In the genomic region with DNA sequence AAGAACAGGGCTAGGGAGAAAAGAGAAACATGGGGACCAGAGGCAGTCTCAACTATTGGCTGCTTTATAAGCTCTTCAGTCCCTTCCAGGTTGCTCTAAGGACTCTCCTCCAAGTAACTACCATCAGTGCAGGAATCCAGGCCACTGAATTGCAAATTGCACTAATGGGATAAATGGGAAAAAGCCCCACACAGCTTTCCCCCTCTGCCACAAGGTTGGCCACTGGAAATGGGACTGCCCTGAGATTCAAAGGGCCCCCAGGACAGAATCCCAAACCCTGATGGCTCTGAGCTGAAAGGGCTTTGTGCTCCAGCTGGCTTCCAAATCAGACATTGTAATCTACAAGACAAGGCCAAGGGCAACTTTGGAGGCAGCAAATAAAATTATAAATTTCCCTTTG, we compare ENCODE assay signal across 34 cellular contexts.
DNase-seq lines count a peak whose midpoint lies in the region; TF ChIP-seq lines count a peak whose summit lies in the region.
"Had no signal": no experiment of that assay in that cellular context is flagged by ENCODE, and none has a peak within 500 bp of the region (broad histone marks: within the 10 kb centered on the region; RNA-seq: fewer than 3 reads in every experiment).

No MANE protein-coding gene starts in this region.

- TF ChIP-seq POLR2A in esophagus muscularis mucosa (IDR thresholded peaks at IDR 0.05; ENCODE audit: low read depth), result no peak

- no peak for TF ChIP-seq CTCF in esophagus muscularis mucosa (IDR thresholded peaks at IDR 0.05)
- TF ChIP-seq CTCF in osteocyte (IDR thresholded peaks at IDR 0.05), result no peak
- no peak for TF ChIP-seq CTCF in foreskin fibroblast (IDR thresholded peaks at IDR 0.05; ENCODE audit: low read depth, low read length)

- H3K9ac ChIP-seq in subcutaneous abdominal adipose tissue (ENCODE audit: low read length in 5 of 5), result no peak overlapping the region
- H3K9ac ChIP-seq: BLaER1; BLaER1 treated with 17β-estradiol and CSF1 and Interleukin-3, amounts not matched to agents 10 nM and 100 nM had no signal

- intact Hi-C loops in esophagus muscularis mucosa (cut with DNase I) (no loop called here), cardiac septum (cut with DNase I) (no loop called here)

- no peak for TF ChIP-seq EP300 in esophagus muscularis mucosa (IDR thresholded peaks at IDR 0.05)

- no peaks in the 10 kb centered on the region for H3K36me3 Mint-ChIP-seq in osteocyte (ENCODE audit: unreplicated experiment)
- H3K36me3 Mint-ChIP-seq: CD14-positive monocyte; CD4-positive, alpha-beta memory T cell; CD4-positive, CD25-positive, alpha-beta regulatory T cell; CD8-positive, alpha-beta memory T cell; CD8-positive, alpha-beta T cell had no signal

- H3K4me1 Mint-ChIP-seq in osteocyte (ENCODE audit: unreplicated experiment), result no peaks in the 10 kb centered on the region
- H3K4me1 Mint-ChIP-seq: B cell; CD14-positive monocyte; CD4-positive, alpha-beta memory T cell; CD4-positive, CD25-positive, alpha-beta regulatory T cell; CD8-positive, alpha-beta memory T cell had no signal

- H3K36me3 ChIP-seq in esophagus muscularis mucosa (no peaks in the 10 kb centered on the region), subcutaneous abdominal adipose tissue (ENCODE audit: control insufficient read depth in 5 of 5, insufficient read depth in 5 of 5, low read length in 5 of 5) (no peaks in the 10 kb centered on the region)
- H3K36me3 ChIP-seq: BE2C; BLaER1; BLaER1 treated with 17β-estradiol and CSF1 and Interleukin-3, amounts not matched to agents 10 nM and 100 nM had no signal

- H3K4me3 Mint-ChIP-seq in osteocyte (ENCODE audit: unreplicated experiment), result no peak overlapping the region
- H3K4me3 Mint-ChIP-seq: B cell; CD14-positive monocyte; CD4-positive, alpha-beta memory T cell; CD4-positive, alpha-beta T cell; CD4-positive, CD25-positive, alpha-beta regulatory T cell; CD8-positive, alpha-beta memory T cell; CD8-positive, alpha-beta T cell had no signal

- peaks cover 63% of the 10 kb centered on the region for H3K9me3 Mint-ChIP-seq in osteocyte (ENCODE audit: unreplicated experiment)

- H3K4me3 ChIP-seq in esophagus muscularis mucosa (no peak overlapping the region), subcutaneous abdominal adipose tissue (ENCODE audit: low read depth in 1 of 5, low read length in 5 of 5) (no peak overlapping the region), foreskin fibroblast (ENCODE audit: low read depth in 1 of 2, low read length in 2 of 2) (no peak overlapping the region)
- H3K4me3 ChIP-seq: A549; BLaER1; BLaER1 treated with 17β-estradiol and CSF1 and Interleukin-3, amounts not matched to agents 10 nM and 100 nM had no signal

- H3K27me3 ChIP-seq in esophagus muscularis mucosa (no peaks in the 10 kb centered on the region), subcutaneous abdominal adipose tissue (ENCODE audit: control insufficient read depth in 5 of 5, insufficient read depth in 4 of 5, low read length in 5 of 5) (no peaks in the 10 kb centered on the region)
- H3K27me3 ChIP-seq: BE2C; BLaER1; BLaER1 treated with 17β-estradiol and CSF1 and Interleukin-3, amounts not matched to agents 10 nM and 100 nM had no signal

- H3K27ac Mint-ChIP-seq in osteocyte (ENCODE audit: unreplicated experiment), result no peak overlapping the region
- H3K27ac Mint-ChIP-seq: B cell; CD14-positive monocyte; CD4-positive, alpha-beta memory T cell; CD4-positive, alpha-beta T cell; CD4-positive, CD25-positive, alpha-beta regulatory T cell; CD8-positive, alpha-beta memory T cell; CD8-positive, alpha-beta T cell had no signal

- H3K27ac ChIP-seq in esophagus muscularis mucosa (replicated peaks in 1 of 4), result no peak overlapping the region
- peak overlapping the region; percentile 17 for H3K27ac ChIP-seq in subcutaneous abdominal adipose tissue (ENCODE audit: low read depth, low read length)
- H3K27ac ChIP-seq: 22Rv1; A549; BLaER1; BLaER1 treated with 17β-estradiol and CSF1 and Interleukin-3, amounts not matched to agents 10 nM and 100 nM; C4-2B had no signal

- DNase-seq in ecto neural progenitor cell (ENCODE audit: low spot score) (peak; percentile 5), esophagus muscularis mucosa (ENCODE audit: extremely low spot score) (peak; percentile 64), osteocyte (ENCODE audit: extremely low spot score, unreplicated experiment) (peak; percentile 60), HuH-7.5 (ENCODE audit: low spot score) (no peak), foreskin fibroblast (no peak), 8988T (no peak), cardiac septum (ENCODE audit: low spot score) (no peak)
- DNase-seq: ACHN; AML-193; BE2C; C1 segment of cervical spinal cord; Caco-2; Calu3; CD4-positive, alpha-beta memory T cell; CD4-positive, alpha-beta T cell; CD4-positive, CD25-positive, alpha-beta regulatory T cell; CD8-positive, alpha-beta memory T cell; CD8-positive, alpha-beta T cell; COR-L47; DMS 273 treated with DMSO at 0.1 percent for 48 hours; DMS153; DMS53; DMS79; DMS79 treated with DMSO at 0.1 percent for 48 hours; DND-41; EL had no signal

- H3K4me1 ChIP-seq in esophagus muscularis mucosa (peaks cover 0 to 20% (median 20%) of the 10 kb centered on the region in 4 donors), subcutaneous abdominal adipose tissue (ENCODE audit: control insufficient read depth in 5 of 5, insufficient read depth in 5 of 5, low read length in 5 of 5) (peaks cover 0 to 8% (median 0%) of the 10 kb centered on the region in 5 donors)
- H3K4me1 ChIP-seq: A549; BE2C; BLaER1; BLaER1 treated with 17β-estradiol and CSF1 and Interleukin-3, amounts not matched to agents 10 nM and 100 nM; Caco-2 had no signal

- no peaks in the 10 kb centered on the region for H3K27me3 Mint-ChIP-seq in osteocyte (ENCODE audit: unreplicated experiment)
- H3K27me3 Mint-ChIP-seq: B cell; CD4-positive, alpha-beta memory T cell; CD4-positive, alpha-beta T cell; CD4-positive, CD25-positive, alpha-beta regulatory T cell had no signal

- H3K9me3 ChIP-seq in esophagus muscularis mucosa (peaks cover 0 to 8% (median 2%) of the 10 kb centered on the region in 4 donors), subcutaneous abdominal adipose tissue (ENCODE audit: control insufficient read depth in 5 of 5, low read length in 5 of 5) (peaks cover 0 to 25% (median 8%) of the 10 kb centered on the region in 5 donors)
- H3K9me3 ChIP-seq: A549, BE2C had no signal

Comparison
In these comparisons a context has a peak if more than half of its experiments do, and no peak if none do; other contexts are left out.
1. DNase-seq: peak in ecto neural progenitor cell (single experiment), esophagus muscularis mucosa (single experiment) and osteocyte (single experiment); none in HuH-7.5 (single experiment), foreskin fibroblast (0 of 2), 8988T (single experiment) and cardiac septum (single experiment).